Comparison of ENCODE assay signal across 1 cellular context in the genomic region with DNA sequence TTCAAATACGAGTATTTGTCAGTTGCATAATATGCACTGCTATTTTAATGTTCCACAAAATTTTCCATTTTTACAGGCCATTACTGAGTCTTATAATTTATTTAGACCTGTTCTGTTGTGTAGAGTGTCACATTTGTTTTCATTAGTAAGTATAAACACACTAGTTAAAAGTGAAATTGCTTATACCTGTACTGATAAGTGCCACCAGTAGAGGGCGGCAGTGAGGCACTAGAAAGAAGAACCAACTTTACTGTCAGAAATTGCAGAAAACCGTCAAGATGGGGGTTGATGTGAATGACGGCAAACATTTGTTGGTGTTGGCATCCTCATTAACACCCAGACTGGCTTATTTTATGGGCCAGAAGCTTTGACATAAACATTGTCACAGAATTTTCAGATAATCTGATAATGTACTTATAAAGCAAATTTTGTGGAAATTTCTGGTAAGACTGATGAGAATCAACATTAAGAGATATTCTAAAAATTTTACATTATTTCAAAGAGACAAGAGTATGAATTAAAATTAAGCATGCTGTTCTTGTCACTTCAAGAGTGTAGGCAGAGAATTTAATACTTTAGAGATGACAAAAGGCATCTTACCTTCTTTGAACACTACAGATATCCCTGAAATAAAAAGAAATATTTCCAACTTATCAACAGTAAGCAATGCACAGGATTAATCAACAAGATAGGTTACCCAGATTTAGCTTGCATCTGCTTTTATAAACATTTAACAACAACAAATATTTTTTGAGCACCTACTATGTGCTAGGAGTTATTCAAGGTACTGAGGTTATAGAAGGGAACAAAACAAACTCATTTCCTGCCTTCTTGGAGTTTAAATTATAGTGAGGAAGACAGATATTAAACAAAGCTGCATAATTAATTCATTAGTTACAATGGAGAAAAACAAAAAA.
TF ChIP-seq lines count a peak whose summit lies in the region.

No MANE protein-coding gene starts in this region.

TF ChIP-seq in HCT116, 20 proteins besides CTCF, POLR2A, EP300 and RAD21 (continued from another document):
- TF ChIP-seq, protein P1, sequence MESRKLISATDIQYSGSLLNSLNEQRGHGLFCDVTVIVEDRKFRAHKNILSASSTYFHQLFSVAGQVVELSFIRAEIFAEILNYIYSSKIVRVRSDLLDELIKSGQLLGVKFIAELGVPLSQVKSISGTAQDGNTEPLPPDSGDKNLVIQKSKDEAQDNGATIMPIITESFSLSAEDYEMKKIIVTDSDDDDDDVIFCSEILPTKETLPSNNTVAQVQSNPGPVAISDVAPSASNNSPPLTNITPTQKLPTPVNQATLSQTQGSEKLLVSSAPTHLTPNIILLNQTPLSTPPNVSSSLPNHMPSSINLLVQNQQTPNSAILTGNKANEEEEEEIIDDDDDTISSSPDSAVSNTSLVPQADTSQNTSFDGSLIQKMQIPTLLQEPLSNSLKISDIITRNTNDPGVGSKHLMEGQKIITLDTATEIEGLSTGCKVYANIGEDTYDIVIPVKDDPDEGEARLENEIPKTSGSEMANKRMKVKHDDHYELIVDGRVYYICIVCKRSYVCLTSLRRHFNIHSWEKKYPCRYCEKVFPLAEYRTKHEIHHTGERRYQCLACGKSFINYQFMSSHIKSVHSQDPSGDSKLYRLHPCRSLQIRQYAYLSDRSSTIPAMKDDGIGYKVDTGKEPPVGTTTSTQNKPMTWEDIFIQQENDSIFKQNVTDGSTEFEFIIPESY (IDR thresholded peaks at IDR 0.05; ENCODE audit: extremely low read depth, insufficient replicate concordance, low read length), result no peak
TF ChIP-seq in HCT116: peak in this region for 0.
